In the genomic region with DNA sequence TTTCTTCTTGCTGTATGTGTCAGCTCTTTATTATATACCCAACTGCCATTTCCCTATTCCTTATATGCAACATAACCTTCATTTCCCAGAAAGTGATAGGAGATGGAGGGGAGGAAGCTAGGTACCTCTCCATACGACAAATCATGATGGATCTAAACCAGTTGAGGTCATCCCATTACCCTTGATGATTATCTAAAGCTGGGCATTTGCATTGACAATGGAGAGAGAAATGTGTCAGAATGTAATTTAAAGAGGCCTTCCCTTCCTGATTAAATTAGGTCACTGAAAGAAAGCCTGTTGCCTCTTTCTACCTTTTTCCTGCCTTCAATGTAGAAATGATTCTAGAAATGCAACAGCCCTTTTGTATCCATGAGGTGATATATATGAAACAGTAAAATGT, we compare ENCODE assay signal across 25 cellular contexts.
"Had no signal": no experiment of that assay in that cellular context is flagged by ENCODE, and none has a peak within 500 bp of the region (broad histone marks: within the 10 kb centered on the region; RNA-seq: fewer than 3 reads in every experiment).

No MANE protein-coding gene starts in this region.

- H3K36me3 ChIP-seq: colonic mucosa, esophagus muscularis mucosa, esophagus squamous epithelium, gastrocnemius medialis, gastroesophageal sphincter, heart left ventricle, heart right ventricle had no signal

- H3K9me3 ChIP-seq: colonic mucosa, esophagus muscularis mucosa, esophagus squamous epithelium, gastrocnemius medialis, gastroesophageal sphincter, heart left ventricle, heart right ventricle had no signal

- H2AFZ ChIP-seq: hepatocyte had no signal

- H3K79me2 ChIP-seq: hepatocyte had no signal

- ATAC-seq: effector memory CD8-positive, alpha-beta T cell; esophagus mucosa; foreskin keratinocyte; gastrocnemius medialis; gastroesophageal sphincter; heart left ventricle; heart right ventricle had no signal

- H3K4me3 ChIP-seq: colonic mucosa, coronary artery, dorsolateral prefrontal cortex, esophagus muscularis mucosa, esophagus squamous epithelium, gastrocnemius medialis, gastroesophageal sphincter, heart left ventricle, heart right ventricle, hepatocyte had no signal

- H3K4me1 ChIP-seq: colonic mucosa, esophagus muscularis mucosa, esophagus squamous epithelium, foreskin keratinocyte, gastrocnemius medialis, gastroesophageal sphincter, heart left ventricle, heart right ventricle had no signal

- H3K27ac ChIP-seq: colonic mucosa, coronary artery, dorsolateral prefrontal cortex, epithelial cell of prostate, esophagus muscularis mucosa, esophagus squamous epithelium, foreskin keratinocyte, gastrocnemius medialis, gastroesophageal sphincter, heart left ventricle, heart right ventricle, hepatocyte had no signal

- DNase-seq: colonic mucosa; cortex of kidney; dermis blood vessel endothelial cell; dorsolateral prefrontal cortex; effector CD4-positive, alpha-beta T cell; effector CD8-positive, alpha-beta T cell; effector memory CD4-positive, alpha-beta T cell; effector memory CD8-positive, alpha-beta T cell; endodermal cell; erythroblast; esophagus squamous epithelium; foreskin fibroblast; foreskin keratinocyte; foreskin melanocyte; gastrocnemius medialis; glutamatergic neuron; head of caudate nucleus; heart left ventricle; heart right ventricle had no signal

- H3K27me3 ChIP-seq: colonic mucosa, dorsolateral prefrontal cortex, esophagus muscularis mucosa, esophagus squamous epithelium, foreskin keratinocyte, gastrocnemius medialis, gastroesophageal sphincter, heart left ventricle, heart right ventricle, hepatocyte had no signal

- H3K4me2 ChIP-seq: hepatocyte had no signal
